ENCODE assay signal across 1 cellular context in genomic region chr20:13822459-13822858, GRCh38.
A peak's percentile ranks its signal among the peaks of the same experiment; 100 is the strongest.
TF ChIP-seq lines count a peak whose summit lies in the region.

No MANE protein-coding gene starts in this region.

TF ChIP-seq in HepG2, 621 proteins besides CTCF, POLR2A, EP300 and RAD21:
- TF ChIP-seq ZNF441 (CRISPR knock-in tag; IDR thresholded peaks at IDR 0.05; ENCODE audit: borderline replicate concordance) (0 out of 2 replicates have a peak, but pooled peaks have one; percentile 21), ELF1 (CRISPR knock-in tag; IDR thresholded peaks at IDR 0.05) (no peak), ZBTB7B (CRISPR knock-in tag; IDR thresholded peaks at IDR 0.05) (no peak)
